7 cellular contexts compared by ENCODE assay signal in the genomic region with DNA sequence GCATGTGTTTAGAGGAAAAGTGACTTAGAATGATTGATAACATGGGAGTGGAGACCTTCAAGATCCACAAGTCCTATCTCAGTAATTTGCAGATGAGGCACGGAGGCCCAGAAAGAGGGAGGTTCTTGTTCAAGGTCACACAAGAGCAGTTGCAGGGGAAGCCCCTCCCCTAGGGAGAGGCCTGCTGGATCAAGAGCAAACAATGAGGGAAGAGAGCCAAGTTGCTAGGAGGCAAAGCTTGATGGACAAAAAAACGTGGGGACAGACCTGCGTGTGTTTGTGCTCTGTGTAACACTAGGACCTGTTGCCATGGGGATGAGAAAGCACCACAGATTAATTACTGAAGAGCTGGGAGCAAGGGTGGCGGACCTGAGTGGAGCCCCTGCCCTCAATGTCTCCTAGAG. TPM values are rescaled to one million over a fixed set of nuclear protein-coding genes. Genes with fewer than 3 reads are reported as not detected.
DNase-seq lines count a peak whose midpoint lies in the region; ATAC-seq and TF ChIP-seq lines count a peak whose summit lies in the region.
"Had no signal": no experiment of that assay in that cellular context is flagged by ENCODE, and none has a peak within 500 bp of the region (broad histone marks: within the 10 kb centered on the region; RNA-seq: fewer than 3 reads in every experiment).

No MANE protein-coding gene starts in this region.

- H2AFZ ChIP-seq in mammary epithelial cell (ENCODE audit: low read depth, low read length), result no peak overlapping the region

- no TSS peak for BruUV-seq in mammary epithelial cell (replicated peaks; lab: Mats Ljungman, UMichigan)

- no peak overlapping the region for H3K27ac ChIP-seq in mammary epithelial cell (ENCODE audit: insufficient read depth, low read depth, low read length)
- peak overlapping the region; percentile 72 for H3K27ac ChIP-seq in left ventricle myocardium inferior (replicated peaks)
- no peak overlapping the region for H3K27ac ChIP-seq in aorta (ENCODE audit: low read depth in 1 of 2, low read length in 2 of 2)
- no peak overlapping the region for H3K27ac ChIP-seq in colonic mucosa

- H4K20me1 ChIP-seq in mammary epithelial cell (ENCODE audit: insufficient read depth, low read length), result no peaks in the 10 kb centered on the region

- H3K27me3 ChIP-seq in mammary epithelial cell (ENCODE audit: insufficient read depth, low read length) (no peaks in the 10 kb centered on the region), left ventricle myocardium inferior (ENCODE audit: low read depth) (no peaks in the 10 kb centered on the region), aorta (ENCODE audit: control insufficient read depth in 1 of 2, insufficient read depth in 2 of 2, low read length in 1 of 2) (no peaks in the 10 kb centered on the region), colonic mucosa (no peaks in the 10 kb centered on the region)

- H3K4me3 ChIP-seq in mammary epithelial cell (replicated peaks in 1 of 3; ENCODE audit: insufficient read depth in 1 of 3, low read depth in 2 of 3, low read length in 3 of 3) (no peak overlapping the region), left ventricle myocardium inferior (no peak overlapping the region), aorta (ENCODE audit: low read length in 2 of 2) (no peak overlapping the region), colonic mucosa (no peak overlapping the region)

- TF ChIP-seq CTCF in mammary epithelial cell (conservative IDR thresholded peaks at IDR 0.05 in 1 of 2, IDR thresholded peaks at IDR 0.05 in 1 of 2; ENCODE audit: extremely low read depth in 1 of 2, insufficient read depth in 1 of 2, low read depth in 1 of 2, low read length in 2 of 2) (no peak), left ventricle myocardium inferior (IDR thresholded peaks at IDR 0.05; ENCODE audit: borderline replicate concordance) (no peak), colonic mucosa (IDR thresholded peaks at IDR 0.05) (no peak)

- intact Hi-C loops in mammary epithelial cell (cut with micrococcal nuclease) (no loop called here), left ventricle myocardium inferior (cut with micrococcal nuclease) (loop anchor here (10.0 kb wide), 1 partner anchor 122 kb away; no protein-coding TSS in a partner anchor), aorta (cut with DNase I) (no loop called here), colonic mucosa (cut with DNase I) (no loop called here)

- no peaks in the 10 kb centered on the region for H3K9me3 ChIP-seq in mammary epithelial cell (replicated peaks; ENCODE audit: insufficient read depth, low read length)
- H3K9me3 ChIP-seq in left ventricle myocardium inferior (replicated peaks), result no peaks in the 10 kb centered on the region
- H3K9me3 ChIP-seq in aorta (ENCODE audit: control insufficient read depth, low read length), result no peaks in the 10 kb centered on the region
- H3K9me3 ChIP-seq in colonic mucosa, result no peaks in the 10 kb centered on the region

- in situ Hi-C loops in T47D (cut with HindIII; ENCODE audit: low pct_unique_long_range_greater_than_20kb, low sequenced_read_pairs) (no loop called here), mammary epithelial cell (cut with MboI; ENCODE audit: low sequenced_read_pairs in 2 of 2) (loop anchor here in 1 of 2 donors (10.0 kb wide), 1 partner anchor 122 kb away; no protein-coding TSS in a partner anchor)

- CTCF ChIA-PET in mammary epithelial cell (lab: Charles Lee; ENCODE audit: low non-redundant PET), result no interaction called here

- H3K36me3 ChIP-seq in mammary epithelial cell (ENCODE audit: insufficient read depth, low read length) (no peaks in the 10 kb centered on the region), left ventricle myocardium inferior (peaks cover 6% of the 10 kb centered on the region), aorta (ENCODE audit: control insufficient read depth in 1 of 2, insufficient read depth in 2 of 2, low read length in 1 of 2) (no peaks in the 10 kb centered on the region), colonic mucosa (no peaks in the 10 kb centered on the region)

- peak; percentile 64 to 66 for DNase-seq in T47D (ENCODE audit: low read depth in 1 of 2, low spot score in 1 of 2)
- no peak for DNase-seq in mammary epithelial cell
- DNase-seq in left ventricle myocardium inferior, result no peak
- peak in 1 of 2 donors; percentile 69 for DNase-seq in aorta
- DNase-seq in colonic mucosa, result no peak
- DNase-seq: activated CD4-positive, CD25-positive, alpha-beta regulatory T cell had no signal

- dilution Hi-C loops in mammary epithelial cell (cut with HindIII; ENCODE audit: low sequenced_read_pairs), result loop anchor here (5.0 kb wide), 4 partner anchors 49 to 104 kb away; no protein-coding TSS in a partner anchor

- H3K4me2 ChIP-seq in mammary epithelial cell (ENCODE audit: insufficient read depth, low read depth, low read length), result no peak overlapping the region

- peak; percentile 40 for ATAC-seq in aorta (ENCODE audit: low FRiP score)
- no peak for ATAC-seq in HG02885 (IDR thresholded peaks at IDR 0.05; ENCODE audit: poor library complexity, unreplicated experiment)

- H3K4me1 ChIP-seq in mammary epithelial cell (ENCODE audit: insufficient read depth, low read length) (peaks cover 11% of the 10 kb centered on the region), left ventricle myocardium inferior (peaks cover 52% of the 10 kb centered on the region), aorta (ENCODE audit: control insufficient read depth in 1 of 2, insufficient read depth in 2 of 2, low read length in 2 of 2) (no peaks in the 10 kb centered on the region), colonic mucosa (no peaks in the 10 kb centered on the region)

- H3K79me2 ChIP-seq in mammary epithelial cell (ENCODE audit: insufficient read depth, low read length), result no peaks in the 10 kb centered on the region

- H3K9ac ChIP-seq in mammary epithelial cell (ENCODE audit: insufficient read depth, low read length) (no peak overlapping the region), colonic mucosa (ENCODE audit: low read depth in 2 of 2, low read length in 2 of 2) (no peak overlapping the region)

- WGBS in mammary epithelial cell (ENCODE audit: low coverage, missing lambda C conversion rate), result 38% methylated on average over 4 of the region's 4 CpGs
- WGBS in aorta, 2 donors, result 56 to 66% methylated on average over 4 of the region's 4 CpGs

RNA-seq across cellular contexts. Expression of a gene that starts 6.4 kb away (rescaled TPM):
- not detected for total RNA-seq in mammary epithelial cell
- polyA plus RNA-seq in mammary epithelial cell, result not detected
- polyA minus RNA-seq in mammary epithelial cell, result not detected
- not detected for total RNA-seq in left ventricle myocardium inferior
- total RNA-seq in aorta, result not detected
- not detected for polyA plus RNA-seq in aorta
- total RNA-seq in colonic mucosa, result not detected

RNA-seq across cellular contexts. Expression of a gene that starts 12.2 kb away (rescaled TPM):
- total RNA-seq in mammary epithelial cell (under 1 TPM in 1 of 2 donors, not detected in 1; 0.50 TPM), left ventricle myocardium inferior (14.4 TPM), aorta (10 to 100 TPM; 42.4 to 88.2 TPM), colonic mucosa (1 to 10 TPM; 5.3 to 8.7 TPM)
- polyA plus RNA-seq in mammary epithelial cell (0.07 TPM), aorta (10 to 100 TPM; 19.1 to 22.3 TPM)
- not detected for polyA minus RNA-seq in mammary epithelial cell

RNA-seq across cellular contexts. Expression of a gene that starts 18.5 kb away (rescaled TPM):
- total RNA-seq in mammary epithelial cell (10 to 100 TPM in 1 of 2 donors, 1 to 10 TPM in 1; 3.7 to 34.4 TPM), left ventricle myocardium inferior (14.0 TPM), aorta (10 to 100 TPM; 16.8 to 17.5 TPM), colonic mucosa (10 to 100 TPM; 22.9 to 46.6 TPM)
- polyA plus RNA-seq in mammary epithelial cell (39.1 TPM), aorta (10 to 100 TPM in 1 of 2 donors, 1 to 10 TPM in 1; 9.4 to 16.5 TPM)
- 66.6 TPM for polyA minus RNA-seq in mammary epithelial cell

RNA-seq across cellular contexts. Expression of a gene that starts 28.6 kb away (rescaled TPM):
- total RNA-seq in mammary epithelial cell (1 to 10 TPM; 2.7 to 3.0 TPM), left ventricle myocardium inferior (135 TPM), aorta (1 to 10 TPM; 1.6 to 3.0 TPM), colonic mucosa (10 to 100 TPM in 1 of 2 donors, 1 to 10 TPM in 1; 7.9 to 11.6 TPM)
- polyA plus RNA-seq in mammary epithelial cell (1.3 TPM), aorta (1 to 10 TPM in 1 of 2 donors, under 1 TPM in 1; 0.18 to 2.3 TPM)
- 0.88 TPM for polyA minus RNA-seq in mammary epithelial cell

RNA-seq across cellular contexts. Expression of a gene that starts 35.9 kb away (rescaled TPM):
- total RNA-seq in mammary epithelial cell (100 to 1,000 TPM in 1 of 2 donors, 10 to 100 TPM in 1; 47.2 to 409 TPM), left ventricle myocardium inferior (59.2 TPM), aorta (1,000 to 10,000 TPM in 1 of 2 donors, 100 to 1,000 TPM in 1; 525 to 1,386 TPM), colonic mucosa (10 to 100 TPM in 1 of 2 donors, 1 to 10 TPM in 1; 5.4 to 36.9 TPM)
- polyA plus RNA-seq in mammary epithelial cell (75.0 TPM), aorta (100 to 1,000 TPM; 274 to 486 TPM)
- 36.1 TPM for polyA minus RNA-seq in mammary epithelial cell

Comparison
In these comparisons a context has a peak if more than half of its experiments do, and no peak if none do; other contexts are left out.
1. DNase-seq: peak in T47D (2 of 2); none in mammary epithelial cell (single experiment), left ventricle myocardium inferior (single experiment) and colonic mucosa (single experiment).
2. RNA of a gene that starts 12.2 kb away (total RNA-seq): 42.4 to 88.2 TPM in aorta, 14.4 TPM in left ventricle myocardium inferior (single experiment) and 5.3 to 8.7 TPM in colonic mucosa; 0.50 TPM in mammary epithelial cell; every median in the first group is over 4 times any median in the second.